Comparison of ENCODE assay signal across 24 cellular contexts in the genomic region with DNA sequence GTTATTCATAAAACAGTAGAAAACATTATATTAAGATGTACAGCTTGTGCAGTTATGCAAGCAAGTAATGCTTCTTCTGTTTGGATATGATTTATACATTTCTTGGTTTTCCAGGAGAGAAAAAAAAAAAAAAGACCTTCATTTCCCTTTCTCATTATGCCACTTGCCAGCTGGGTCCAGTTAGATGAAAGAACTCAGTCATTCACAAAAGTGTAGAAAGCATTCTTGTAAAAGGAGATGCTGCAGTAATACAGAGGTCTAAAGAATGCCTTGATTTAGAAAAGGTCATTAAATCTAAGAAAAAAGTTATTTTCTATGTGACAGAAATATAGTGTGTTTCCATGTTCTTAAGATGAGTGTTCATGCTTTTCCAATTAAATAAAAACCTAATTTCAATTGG. TPM values are rescaled to one million over a fixed set of nuclear protein-coding genes. Genes with fewer than 3 reads are reported as not detected.
DNase-seq lines count a peak whose midpoint lies in the region; ATAC-seq, FAIRE-seq and TF ChIP-seq lines count a peak whose summit lies in the region.
"Had no signal": no experiment of that assay in that cellular context is flagged by ENCODE, and none has a peak within 500 bp of the region (broad histone marks: within the 10 kb centered on the region; RNA-seq: fewer than 3 reads in every experiment).

No MANE protein-coding gene starts in this region.

- no peak overlapping the region for H3K27ac Mint-ChIP-seq in Caco-2 (ENCODE audit: unreplicated experiment)
- no peak overlapping the region for H3K27ac Mint-ChIP-seq in activated naive CD4-positive, alpha-beta T cell treated with anti-CD3 and anti-CD28 coated beads, Interleukin-2, amount 50 U/mL, for 72 hours
- H3K27ac Mint-ChIP-seq: CD14-positive monocyte; CD4-positive, alpha-beta memory T cell; HFFc6 had no signal

- intact Hi-C loops in Caco-2 (cut with micrococcal nuclease; ENCODE audit: unreplicated experiment), result no loop called here

- TF ChIP-seq RAD21 in A549 (conservative IDR thresholded peaks at IDR 0.05 in 1 of 2, IDR thresholded peaks at IDR 0.05 in 1 of 2), result no peak

- DNase-seq in A549 (ENCODE audit: low read depth in 1 of 2, low spot score in 1 of 2) (no peak), medulla oblongata (ENCODE audit: extremely low spot score) (peak; percentile 51), Caco-2 (no peak), SJCRH30 (no peak)
- DNase-seq in activated naive CD4-positive, alpha-beta T cell treated with anti-CD3 and anti-CD28 coated beads, Interleukin-2, amount 50 U/mL, for 72 hours (ENCODE audit: low spot score in 2 of 2), result no peak
- DNase-seq: ACHN; AML-193; BE2C; CD4-positive, alpha-beta memory T cell; DMS 273 treated with DMSO at 0.1 percent for 48 hours; DMS79; EL; GDM1; GOT3; HFFc6 had no signal

- peak overlapping the region; percentile 29 to 60; a peak in 1 of 6 replicates for H3K27ac ChIP-seq in A549
- H3K27ac ChIP-seq in SJCRH30, result no peak overlapping the region
- H3K27ac ChIP-seq: 22Rv1; BLaER1 treated with 17β-estradiol and CSF1 and Interleukin-3, amounts not matched to agents 10 nM and 100 nM had no signal

- no peak for TF ChIP-seq POLR2A in A549 (IDR thresholded peaks at IDR 0.05; ENCODE audit: low read length)

- H3K27me3 ChIP-seq in Caco-2 (replicated peaks; ENCODE audit: control insufficient read depth, insufficient read depth, low read length) (no peaks in the 10 kb centered on the region), SJCRH30 (no peaks in the 10 kb centered on the region)
- H3K27me3 ChIP-seq: BE2C; BLaER1 treated with 17β-estradiol and CSF1 and Interleukin-3, amounts not matched to agents 10 nM and 100 nM had no signal

- H3K36me3 Mint-ChIP-seq in Caco-2 (ENCODE audit: insufficient read depth, unreplicated experiment), result no peaks in the 10 kb centered on the region
- no peaks in the 10 kb centered on the region for H3K36me3 Mint-ChIP-seq in activated naive CD4-positive, alpha-beta T cell treated with anti-CD3 and anti-CD28 coated beads, Interleukin-2, amount 50 U/mL, for 72 hours
- H3K36me3 Mint-ChIP-seq: CD14-positive monocyte had no signal

- no TSS peak for BruUV-seq in Caco-2 (replicated peaks; lab: Mats Ljungman, UMichigan)

- no peak for TF ChIP-seq EP300 in A549 (IDR thresholded peaks at IDR 0.05)

- FAIRE-seq in A549 (lab: Jason Lieb, UNC), result no peak
- peak; percentile 75 for FAIRE-seq in colon (lab: Jason Lieb, UNC)
- FAIRE-seq: A204.1, D721Med, GM12878, H54 had no signal

- H3K36me3 ChIP-seq in Caco-2 (ENCODE audit: control insufficient read depth, insufficient read depth, low read length) (no peaks in the 10 kb centered on the region), SJCRH30 (no peaks in the 10 kb centered on the region)
- H3K36me3 ChIP-seq: BE2C; BLaER1 treated with 17β-estradiol and CSF1 and Interleukin-3, amounts not matched to agents 10 nM and 100 nM; HAP-1 had no signal

- TF ChIP-seq CTCF in A549 (IDR thresholded peaks at IDR 0.05) (no peak), Caco-2 (IDR thresholded peaks at IDR 0.05; ENCODE audit: insufficient read depth in 1 of 2, low read depth in 1 of 2, low read length in 1 of 2, severe bottlenecking in 1 of 2, unreplicated experiment in 1 of 2) (no peak)

- H3K27me3 Mint-ChIP-seq in Caco-2 (ENCODE audit: insufficient read depth, unreplicated experiment), result peaks cover 7% of the 10 kb centered on the region
- H3K27me3 Mint-ChIP-seq: CD4-positive, alpha-beta memory T cell had no signal

- H3K4me3 ChIP-seq in A549 (no peak overlapping the region), Caco-2 (ENCODE audit: low read depth, low read length) (no peak overlapping the region), SJCRH30 (no peak overlapping the region)
- H3K4me3 ChIP-seq: BLaER1 treated with 17β-estradiol and CSF1 and Interleukin-3, amounts not matched to agents 10 nM and 100 nM; GM12878; HAP-1 had no signal

- CTCF ChIA-PET in A549 (lab: Yijun Ruan, JAX), result interaction anchor here (1.7 kb wide), 1 partner anchor 367 kb away, joined by 4 read pairs; no protein-coding TSS in a partner anchor
- CTCF ChIA-PET in Caco-2 (lab: Charles Lee), result no interaction called here

- H3K4me1 ChIP-seq in A549 (peaks cover 78% of the 10 kb centered on the region), Caco-2 (no peaks in the 10 kb centered on the region), SJCRH30 (no peaks in the 10 kb centered on the region)
- H3K4me1 ChIP-seq: BE2C, HAP-1 had no signal

- no peaks in the 10 kb centered on the region for H3K4me1 Mint-ChIP-seq in Caco-2 (ENCODE audit: low read depth, unreplicated experiment)

- POLR2A ChIA-PET in A549 (lab: Yijun Ruan, JAX), result no interaction called here
- POLR2A ChIA-PET in Caco-2 (lab: Charles Lee), result no interaction called here

- H3K9me3 ChIP-seq in A549 (no peaks in the 10 kb centered on the region), Caco-2 (no peaks in the 10 kb centered on the region), SJCRH30 (replicated peaks) (no peaks in the 10 kb centered on the region)
- H3K9me3 ChIP-seq: BE2C; BLaER1 treated with 17β-estradiol and CSF1 and Interleukin-3, amounts not matched to agents 10 nM and 100 nM; HAP-1 had no signal

- no peak overlapping the region for H3K4me3 Mint-ChIP-seq in Caco-2 (ENCODE audit: unreplicated experiment)
- H3K4me3 Mint-ChIP-seq: CD14-positive monocyte; CD4-positive, alpha-beta memory T cell; HFFc6 had no signal

- no peaks in the 10 kb centered on the region for H3K9me3 Mint-ChIP-seq in Caco-2 (ENCODE audit: unreplicated experiment)
- no peaks in the 10 kb centered on the region for H3K9me3 Mint-ChIP-seq in activated naive CD4-positive, alpha-beta T cell treated with anti-CD3 and anti-CD28 coated beads, Interleukin-2, amount 50 U/mL, for 72 hours
- H3K9me3 Mint-ChIP-seq: CD14-positive monocyte; CD4-positive, alpha-beta memory T cell; HFFc6 had no signal

- H3K4me2 ChIP-seq in A549, result peak overlapping the region; percentile 66
- H3K4me2 ChIP-seq: BLaER1 treated with 17β-estradiol and CSF1 and Interleukin-3, amounts not matched to agents 10 nM and 100 nM had no signal

- ATAC-seq in A549, result no peak
- no peak for ATAC-seq in activated naive CD4-positive, alpha-beta T cell treated with anti-CD3 and anti-CD28 coated beads, Interleukin-2, amount 50 U/mL, for 72 hours
- ATAC-seq: GM12878 had no signal

TF ChIP-seq in A549, 52 proteins besides CTCF, POLR2A, EP300 and RAD21:
- no peak for TF ChIP-seq PHF8 (IDR thresholded peaks at IDR 0.05; ENCODE audit: borderline replicate concordance, low read depth)
TF ChIP-seq in A549: peak in this region for 0.

RNA-seq across cellular contexts. Expression of a gene that starts 7.4 kb away (rescaled TPM):
- polyA plus RNA-seq in A549 (2011; rRNA removed) (13.8 and 15.7 TPM in 2 replicates), A549 (2017; fragmentation: RNase III; extraction: RNeasy Plus Mini Kit Qiagen cat#74134 plus additional on column Dnase treatment) (4.7 to 6.6 TPM (median 6.3 TPM) in 3 replicates)
- polyA plus RNA-seq in A549 (2012; cell fraction: cytosol; rRNA removed), result 5.6 and 6.4 TPM in 2 replicates
- polyA plus RNA-seq in A549 (2012; cell fraction: nucleus; rRNA removed), result 6.3 and 7.2 TPM in 2 replicates
- 22.6 and 28.1 TPM in 2 replicates for polyA minus RNA-seq in A549 (2011; rRNA and poly(A)+ RNA removed)
- total RNA-seq in Caco-2 (2022), result not detected in 2 replicates
- under 1 TPM; 0.27 to 0.93 TPM for total RNA-seq in activated naive CD4-positive, alpha-beta T cell treated with anti-CD3 and anti-CD28 coated beads, Interleukin-2, amount 50 U/mL, for 72 hours
- total RNA-seq in SJCRH30 (2014; rRNA removed; shearing (Covaris generic)), result 0.20 and 0.71 TPM in 2 replicates
- total RNA-seq: GM12878 had no signal
- polyA plus RNA-seq: GM12878 had no signal
